In genomic region chr7:65978891-65979582, GRCh38 we compare ENCODE assay signal across 1 cellular context.
A peak's percentile ranks its signal among the peaks of the same experiment; 100 is the strongest.
TF ChIP-seq lines count a peak whose summit lies in the region.

No MANE protein-coding gene starts in this region.

TF ChIP-seq in HepG2, 621 proteins besides CTCF, POLR2A, EP300 and RAD21:
- TF ChIP-seq FOXP4 (CRISPR knock-in tag; IDR thresholded peaks at IDR 0.05) (no peak), ATF7 (IDR thresholded peaks at IDR 0.05) (peak; percentile 70), ATF7 (CRISPR knock-in tag; IDR thresholded peaks at IDR 0.05) (no peak)
